19 cellular contexts compared by ENCODE assay signal in the genomic region with DNA sequence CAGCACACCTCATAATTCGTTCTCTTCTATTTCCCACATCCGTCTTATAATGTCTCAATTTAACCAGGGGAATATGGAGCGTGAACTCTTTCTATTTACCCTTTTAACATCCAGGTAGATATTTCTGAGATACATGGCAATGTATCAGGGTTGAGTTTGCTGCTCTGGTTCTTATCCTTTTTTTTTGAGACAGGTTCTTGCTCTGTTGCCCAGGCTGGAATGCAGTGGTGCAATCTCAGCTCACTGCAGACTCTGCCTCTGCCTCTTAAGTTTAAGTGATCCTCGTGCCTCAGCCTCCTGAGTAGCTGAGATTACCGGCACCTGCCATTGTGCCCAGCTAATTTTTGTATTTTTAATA. TPM values are rescaled to one million over a fixed set of nuclear protein-coding genes. Genes with fewer than 3 reads are reported as not detected.
DNase-seq lines count a peak whose midpoint lies in the region; ATAC-seq and TF ChIP-seq lines count a peak whose summit lies in the region.
"Had no signal": no experiment of that assay in that cellular context is flagged by ENCODE, and none has a peak within 500 bp of the region (broad histone marks: within the 10 kb centered on the region; RNA-seq: fewer than 3 reads in every experiment).

No MANE protein-coding gene starts in this region.

- peak overlapping the region; percentile 61 for H3K4me3 Mint-ChIP-seq in MCF 10A (ENCODE audit: unreplicated experiment)
- no peak overlapping the region for H3K4me3 Mint-ChIP-seq in activated naive CD4-positive, alpha-beta T cell treated with anti-CD3 and anti-CD28 coated beads, Interleukin-2, amount 10 ng/mL, durations not matched to agents 7 days and 5 days
- H3K4me3 Mint-ChIP-seq: CD14-positive monocyte had no signal

- peaks cover 49% of the 10 kb centered on the region for H3K4me1 Mint-ChIP-seq in MCF 10A (ENCODE audit: insufficient read depth, unreplicated experiment)
- H3K4me1 Mint-ChIP-seq in activated naive CD4-positive, alpha-beta T cell treated with anti-CD3 and anti-CD28 coated beads, Interleukin-2, amount 10 ng/mL, durations not matched to agents 7 days and 5 days: peaks cover 1% of the 10 kb centered on the region

- H4K20me1 ChIP-seq in osteoblast (ENCODE audit: insufficient read depth, low read length): no peaks in the 10 kb centered on the region

- TF ChIP-seq CTCF in MCF 10A (IDR thresholded peaks at IDR 0.05; ENCODE audit: unreplicated experiment) (no peak), breast epithelium (IDR thresholded peaks at IDR 0.05) (no peak), gastroesophageal sphincter (IDR thresholded peaks at IDR 0.05) (no peak), osteoblast (IDR thresholded peaks at IDR 0.05; ENCODE audit: extremely low read depth, low read depth, low read length) (no peak), uterus (IDR thresholded peaks at IDR 0.05) (no peak)

- H3K4me3 ChIP-seq in breast epithelium: no peak overlapping the region
- no peak overlapping the region for H3K4me3 ChIP-seq in gastroesophageal sphincter
- peak overlapping the region; percentile 20 for H3K4me3 ChIP-seq in osteoblast (ENCODE audit: insufficient read depth, low read length)
- no peak overlapping the region for H3K4me3 ChIP-seq in uterus

- ATAC-seq in gastroesophageal sphincter: peak; percentile 26

- CTCF ChIA-PET in MCF 10A (lab: Yijun Ruan, JAX): interaction anchor here (0.7 to 1.5 kb wide), 3 partner anchors 15 to 98 kb away, joined by 3 to 6 read pairs (median 3); no protein-coding TSS in a partner anchor
- CTCF ChIA-PET in activated naive CD4-positive, alpha-beta T cell treated with anti-CD3 and anti-CD28 coated beads, Interleukin-2, amount 10 ng/mL, durations not matched to agents 7 days and 5 days (lab: Charles Lee): no interaction called here

- DNase-seq in MCF 10A (ENCODE audit: unreplicated experiment): no peak
- DNase-seq in breast epithelium (ENCODE audit: low spot score in 2 of 2): no peak
- no peak for DNase-seq in osteoblast (ENCODE audit: insufficient read length, low spot score, missing footprints)
- DNase-seq in uterus: peak in 1 of 2 donors; percentile 36
- no peak for DNase-seq in HuH-7 (ENCODE audit: low spot score)
- no peak for DNase-seq in NCI-H510A treated with DMSO at 0.1 percent for 48 hours (lab: John Stamatoyannopoulos, UW)
- no peak for DNase-seq in activated naive CD4-positive, alpha-beta T cell treated with anti-CD3 and anti-CD28 coated beads, Interleukin-2, amount 10 ng/mL, durations not matched to agents 7 days and 5 days
- DNase-seq: DND-41, NCI-H1105, NCI-H2081, NCI-H2171 treated with DMSO at 0.1 percent for 48 hours, NCI-H446, OCI-M1, RPMI8226 had no signal

- no peak for TF ChIP-seq EP300 in gastroesophageal sphincter (IDR thresholded peaks at IDR 0.05)

- H2AFZ ChIP-seq in osteoblast (ENCODE audit: low read length): no peak overlapping the region

- H3K27ac ChIP-seq in breast epithelium (peak overlapping the region in 1 of 2 donors; percentile 39), gastroesophageal sphincter (no peak overlapping the region), osteoblast (ENCODE audit: low read depth, low read length) (no peak overlapping the region), uterus (peak overlapping the region; percentile 38 to 47)
- H3K27ac ChIP-seq: 22Rv1, HL-60 had no signal

- H3K4me2 ChIP-seq in osteoblast (ENCODE audit: insufficient read depth, low read length): peak overlapping the region; percentile 77

- H3K36me3 Mint-ChIP-seq in MCF 10A (ENCODE audit: insufficient read depth, unreplicated experiment): no peaks in the 10 kb centered on the region
- no peaks in the 10 kb centered on the region for H3K36me3 Mint-ChIP-seq in activated naive CD4-positive, alpha-beta T cell treated with anti-CD3 and anti-CD28 coated beads, Interleukin-2, amount 10 ng/mL, durations not matched to agents 7 days and 5 days
- H3K36me3 Mint-ChIP-seq: CD14-positive monocyte had no signal

- H3K27me3 Mint-ChIP-seq in MCF 10A (ENCODE audit: insufficient read depth, unreplicated experiment): no peaks in the 10 kb centered on the region
- peaks cover 30% of the 10 kb centered on the region for H3K27me3 Mint-ChIP-seq in activated naive CD4-positive, alpha-beta T cell treated with anti-CD3 and anti-CD28 coated beads, Interleukin-2, amount 10 ng/mL, durations not matched to agents 7 days and 5 days

- BruUV-seq in MCF 10A (replicated peaks; lab: Mats Ljungman, UMichigan): TSS peak; percentile 60

- H3K9me3 ChIP-seq in breast epithelium: no peaks in the 10 kb centered on the region
- no peaks in the 10 kb centered on the region for H3K9me3 ChIP-seq in gastroesophageal sphincter
- no peaks in the 10 kb centered on the region for H3K9me3 ChIP-seq in osteoblast (ENCODE audit: low read depth, low read length)
- no peaks in the 10 kb centered on the region for H3K9me3 ChIP-seq in uterus

- no peaks in the 10 kb centered on the region for H3K4me1 ChIP-seq in breast epithelium
- peaks cover 0 to 33% (median 0%) of the 10 kb centered on the region in 3 donors for H3K4me1 ChIP-seq in gastroesophageal sphincter
- peaks cover 19% of the 10 kb centered on the region for H3K4me1 ChIP-seq in osteoblast (ENCODE audit: insufficient read depth, low read length)
- H3K4me1 ChIP-seq in uterus: peaks cover 0 to 4% of the 10 kb centered on the region in 2 donors

- H3K79me2 ChIP-seq in osteoblast (ENCODE audit: insufficient read depth, low read length): no peaks in the 10 kb centered on the region

- no peaks in the 10 kb centered on the region for H3K27me3 ChIP-seq in breast epithelium
- H3K27me3 ChIP-seq in gastroesophageal sphincter: no peaks in the 10 kb centered on the region
- H3K27me3 ChIP-seq in osteoblast (ENCODE audit: insufficient read depth, low read length): peaks cover 8% of the 10 kb centered on the region
- H3K27me3 ChIP-seq in uterus: no peaks in the 10 kb centered on the region

- intact Hi-C loops in MCF 10A (cut with micrococcal nuclease) (no loop called here), breast epithelium (cut with DNase I; ENCODE audit: low total_unique reads) (no loop called here), uterus (cut with DNase I; ENCODE audit: low total_unique reads) (no loop called here)

- peak overlapping the region; percentile 89 for H3K27ac Mint-ChIP-seq in MCF 10A (ENCODE audit: low read depth, unreplicated experiment)
- no peak overlapping the region for H3K27ac Mint-ChIP-seq in activated naive CD4-positive, alpha-beta T cell treated with anti-CD3 and anti-CD28 coated beads, Interleukin-2, amount 10 ng/mL, durations not matched to agents 7 days and 5 days
- H3K27ac Mint-ChIP-seq: CD14-positive monocyte had no signal

- no peaks in the 10 kb centered on the region for H3K9me3 Mint-ChIP-seq in MCF 10A (ENCODE audit: unreplicated experiment)
- H3K9me3 Mint-ChIP-seq in activated naive CD4-positive, alpha-beta T cell treated with anti-CD3 and anti-CD28 coated beads, Interleukin-2, amount 10 ng/mL, durations not matched to agents 7 days and 5 days: no peaks in the 10 kb centered on the region
- H3K9me3 Mint-ChIP-seq: CD14-positive monocyte had no signal

- TF ChIP-seq POLR2A in breast epithelium (IDR thresholded peaks at IDR 0.05): no peak
- TF ChIP-seq POLR2A in gastroesophageal sphincter (IDR thresholded peaks at IDR 0.05): no peak
- TF ChIP-seq POLR2A in uterus (IDR thresholded peaks at IDR 0.05): no peak

- H3K36me3 ChIP-seq in breast epithelium: no peaks in the 10 kb centered on the region
- H3K36me3 ChIP-seq in gastroesophageal sphincter: no peaks in the 10 kb centered on the region
- no peaks in the 10 kb centered on the region for H3K36me3 ChIP-seq in osteoblast (ENCODE audit: insufficient read depth, low read length)
- H3K36me3 ChIP-seq in uterus: no peaks in the 10 kb centered on the region

- POLR2A ChIA-PET in MCF 10A (lab: Yijun Ruan, JAX): interaction anchor here (0.6 to 6.3 kb wide), 12 partner anchors 9 to 185 kb away, joined by 3 to 83 read pairs (median 10); partner anchors contain the start of genes GCLC and LRRC1

- WGBS in gastroesophageal sphincter (ENCODE audit: low coverage in 1 of 2), 2 donors: 64% methylated on average over 3 to 5 of the region's 5 CpGs

RNA-seq across cellular contexts. Expression of gene KLHL31, which starts 36.5 kb away (rescaled TPM):
- 0.37 and 0.54 TPM in 2 replicates for total RNA-seq in MCF 10A (2022)
- 10 to 100 TPM in 1 of 3 donors, 1 to 10 TPM in 2; 1.6 to 32.2 (median 1.8) TPM for total RNA-seq in breast epithelium
- total RNA-seq in gastroesophageal sphincter: under 1 TPM; 0.07 to 0.62 (median 0.44) TPM
- total RNA-seq in osteoblast: under 0.01 TPM in 2 replicates
- 1 to 10 TPM in 1 of 4 donors, under 1 TPM in 1, not detected in 2; 0.12 to 1.9 TPM for total RNA-seq in uterus
- total RNA-seq: G401 had no signal

Comparison
In these comparisons a context has a peak if more than half of its experiments do, and no peak if none do; other contexts are left out.
1. H3K27ac ChIP-seq: peak in uterus (2 of 2); none in gastroesophageal sphincter (0 of 4) and osteoblast (single experiment).